ENCODE assay signal across 20 cellular contexts in genomic region chr2:45542013-45542412, GRCh38.
"Had no signal": no experiment of that assay in that cellular context is flagged by ENCODE, and none has a peak within 500 bp of the region (broad histone marks: within the 10 kb centered on the region; RNA-seq: fewer than 3 reads in every experiment).

No MANE protein-coding gene starts in this region.

- H3K4me1 ChIP-seq: lower lobe of right lung, pancreas, right lobe of liver, suprapubic skin, transverse colon had no signal

- H3K27ac Mint-ChIP-seq: effector memory CD8-positive, alpha-beta T cell; immature natural killer cell; nephron; progenitor cell of endocrine pancreas; stimulated activated naive CD8-positive, alpha-beta T cell treated with anti-CD3 and anti-CD28 coated beads, Interleukin-15, amount 100 ng/mL, for 72 hours had no signal

- H3K27me3 ChIP-seq: pancreas, right lobe of liver, suprapubic skin, transverse colon had no signal

- H3K4me1 Mint-ChIP-seq: immature natural killer cell; nephron; stimulated activated naive CD8-positive, alpha-beta T cell treated with anti-CD3 and anti-CD28 coated beads, Interleukin-15, amount 100 ng/mL, for 72 hours had no signal

- H3K4me3 ChIP-seq: lower lobe of right lung, pancreas, right lobe of liver, suprapubic skin, transverse colon had no signal

- FAIRE-seq: colon, frontal cortex, pancreas had no signal

- ATAC-seq: effector memory CD8-positive, alpha-beta T cell; left ventricle myocardium superior; lower lobe of right lung; pancreas; stimulated activated naive CD8-positive, alpha-beta T cell treated with anti-CD3 and anti-CD28 coated beads, Interleukin-15, amount 100 ng/mL, for 72 hours had no signal

- H3K27ac ChIP-seq: lower lobe of right lung, pancreas, right lobe of liver, suprapubic skin, transverse colon had no signal

- H3K9me3 ChIP-seq: pancreas, suprapubic skin, transverse colon had no signal

- H3K9me3 Mint-ChIP-seq: effector memory CD8-positive, alpha-beta T cell; nephron; stimulated activated naive CD8-positive, alpha-beta T cell treated with anti-CD3 and anti-CD28 coated beads, Interleukin-15, amount 100 ng/mL, for 72 hours had no signal

- H3K4me3 Mint-ChIP-seq: effector memory CD8-positive, alpha-beta T cell; immature natural killer cell; nephron; stimulated activated naive CD8-positive, alpha-beta T cell treated with anti-CD3 and anti-CD28 coated beads, Interleukin-15, amount 100 ng/mL, for 72 hours had no signal

- H3K27me3 Mint-ChIP-seq: effector memory CD8-positive, alpha-beta T cell; progenitor cell of endocrine pancreas; stimulated activated naive CD8-positive, alpha-beta T cell treated with anti-CD3 and anti-CD28 coated beads, Interleukin-15, amount 100 ng/mL, for 72 hours had no signal

- DNase-seq: caudate nucleus; cerebellar nuclear complex; dermis blood vessel endothelial cell; effector memory CD8-positive, alpha-beta T cell; hypothalamus; immature natural killer cell; islet precursor cell; left ventricle myocardium superior; lower lobe of right lung; occipital lobe; right lobe of liver; stimulated activated naive CD4-positive, alpha-beta T cell; stimulated activated naive CD8-positive, alpha-beta T cell treated with anti-CD3 and anti-CD28 coated beads, Interleukin-15, amount 100 ng/mL, for 72 hours; transverse colon had no signal
